ENCODE assay signal across 12 cellular contexts in the genomic region with DNA sequence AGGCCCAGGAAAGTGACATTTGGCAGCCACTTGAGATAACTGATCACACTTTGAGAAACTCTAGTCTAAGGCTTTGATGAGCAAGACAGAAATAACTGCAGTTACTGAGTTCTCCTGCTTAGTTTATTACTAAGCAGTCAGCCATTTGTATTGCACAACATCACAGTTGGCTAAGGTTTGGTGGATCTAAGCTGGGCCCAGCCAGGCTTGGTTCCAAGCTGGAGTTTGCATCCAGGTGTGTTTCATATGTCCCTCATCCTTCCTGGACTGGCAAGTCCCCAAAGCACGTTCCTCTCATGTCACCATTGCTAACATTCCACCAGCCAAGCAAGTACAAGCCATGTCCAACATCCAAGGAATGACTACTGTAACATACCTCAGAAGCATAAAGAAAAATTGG.
DNase-seq lines count a peak whose midpoint lies in the region; ATAC-seq and TF ChIP-seq lines count a peak whose summit lies in the region.
"Had no signal": no experiment of that assay in that cellular context is flagged by ENCODE, and none has a peak within 500 bp of the region (broad histone marks: within the 10 kb centered on the region; RNA-seq: fewer than 3 reads in every experiment).

No MANE protein-coding gene starts in this region.

- no peak overlapping the region for H3K27ac ChIP-seq in mesenchymal stem cell (ENCODE audit: low read length, poor library complexity, severe bottlenecking)
- H3K27ac ChIP-seq: left ventricle myocardium inferior had no signal

- WGBS in mesenchymal stem cell: 76% methylated on average over 1 of the region's 1 CpG

- no peak overlapping the region for H3K4me2 ChIP-seq in mesenchymal stem cell (ENCODE audit: low read length, poor library complexity, severe bottlenecking)

- DNase-seq in AG20443 (ENCODE audit: low spot score) (peak; percentile 80), LoVo (ENCODE audit: low spot score) (peak; percentile 11), choroid plexus epithelial cell (ENCODE audit: low read depth) (peak; percentile 85), mesenchymal stem cell (peak; percentile 83), GM19238 (ENCODE audit: insufficient read length, low spot score) (no peak), DMS79 (lab: John Stamatoyannopoulos, UW) (no peak), ureter (ENCODE audit: low spot score) (no peak)
- DNase-seq: activated CD4-positive, alpha-beta memory T cell treated with anti-CD3 and anti-CD28 coated beads for 36 hours; left ventricle myocardium inferior; substantia nigra; T-cell had no signal

- no peak for TF ChIP-seq CTCF in choroid plexus epithelial cell (conservative IDR thresholded peaks at IDR 0.05; ENCODE audit: low read depth, low read length)

- no peak overlapping the region for H2BK15ac ChIP-seq in mesenchymal stem cell (ENCODE audit: low read depth, poor library complexity, severe bottlenecking)

- peak overlapping the region; percentile 19 for H4K8ac ChIP-seq in mesenchymal stem cell (ENCODE audit: low read length)

- H2AK5ac ChIP-seq in mesenchymal stem cell (ENCODE audit: low read length, severe bottlenecking): no peak overlapping the region

- H3K23ac ChIP-seq in mesenchymal stem cell (ENCODE audit: low read length in 2 of 2): no peak overlapping the region

- ATAC-seq in GM21723 (IDR thresholded peaks at IDR 0.05; ENCODE audit: unreplicated experiment): no peak
- ATAC-seq: T-cell had no signal

- H2BK5ac ChIP-seq in mesenchymal stem cell (ENCODE audit: low read depth, low read length, poor library complexity, severe bottlenecking): no peak overlapping the region

- peak overlapping the region in 1 of 2 experiments; percentile 44 for H3K14ac ChIP-seq in mesenchymal stem cell (ENCODE audit: low read length in 2 of 2)

- peak overlapping the region; percentile 23 to 61 for H3K18ac ChIP-seq in mesenchymal stem cell (ENCODE audit: low read depth in 1 of 2, low read length in 2 of 2)

- H3K79me1 ChIP-seq in mesenchymal stem cell (replicated peaks; ENCODE audit: low read length, poor library complexity, severe bottlenecking): no peaks in the 10 kb centered on the region

- H2BK120ac ChIP-seq in mesenchymal stem cell (ENCODE audit: low read depth, low read length): no peak overlapping the region

- no peaks in the 10 kb centered on the region for H3K9me3 ChIP-seq in mesenchymal stem cell (ENCODE audit: control insufficient read depth, low read length)
- H3K9me3 ChIP-seq: left ventricle myocardium inferior had no signal

- H2AFZ ChIP-seq in mesenchymal stem cell (ENCODE audit: low read depth, low read length): no peak overlapping the region

- no peak overlapping the region for H3K9ac ChIP-seq in mesenchymal stem cell (ENCODE audit: low read length)

- no peak overlapping the region for H3K4me3 ChIP-seq in choroid plexus epithelial cell (ENCODE audit: low read depth, low read length)
- H3K4me3 ChIP-seq in mesenchymal stem cell (ENCODE audit: insufficient read depth in 1 of 2, low read depth in 1 of 2, low read length in 2 of 2): no peak overlapping the region
- H3K4me3 ChIP-seq: left ventricle myocardium inferior had no signal

- H3K4ac ChIP-seq in mesenchymal stem cell (ENCODE audit: low read depth in 1 of 2, low read length in 2 of 2): peak overlapping the region; percentile 79 to 81

- no peaks in the 10 kb centered on the region for H3K27me3 ChIP-seq in mesenchymal stem cell (ENCODE audit: control insufficient read depth in 1 of 2, insufficient read depth in 1 of 2, low read length in 2 of 2)

- H4K91ac ChIP-seq in mesenchymal stem cell (ENCODE audit: low read length): peak overlapping the region; percentile 4

- H2BK12ac ChIP-seq in mesenchymal stem cell (ENCODE audit: low read length in 2 of 2): peak overlapping the region; percentile 79 to 88

- H3K36me3 ChIP-seq in mesenchymal stem cell (ENCODE audit: control insufficient read depth in 1 of 2, insufficient read depth in 2 of 2, low read depth in 1 of 2, low read length in 2 of 2): no peaks in the 10 kb centered on the region
- H3K36me3 ChIP-seq: left ventricle myocardium inferior had no signal

- H3K4me1 ChIP-seq in mesenchymal stem cell (ENCODE audit: control insufficient read depth, insufficient read depth, low read depth, low read length): peaks cover 2% of the 10 kb centered on the region

Comparison
In these comparisons a context has a peak if more than half of its experiments do, and no peak if none do; other contexts are left out.
1. DNase-seq: peak in AG20443 (single experiment), LoVo (single experiment), choroid plexus epithelial cell (single experiment) and mesenchymal stem cell (single experiment); none in GM19238 (single experiment), DMS79 (single experiment) and ureter (single experiment).